In the genomic region with DNA sequence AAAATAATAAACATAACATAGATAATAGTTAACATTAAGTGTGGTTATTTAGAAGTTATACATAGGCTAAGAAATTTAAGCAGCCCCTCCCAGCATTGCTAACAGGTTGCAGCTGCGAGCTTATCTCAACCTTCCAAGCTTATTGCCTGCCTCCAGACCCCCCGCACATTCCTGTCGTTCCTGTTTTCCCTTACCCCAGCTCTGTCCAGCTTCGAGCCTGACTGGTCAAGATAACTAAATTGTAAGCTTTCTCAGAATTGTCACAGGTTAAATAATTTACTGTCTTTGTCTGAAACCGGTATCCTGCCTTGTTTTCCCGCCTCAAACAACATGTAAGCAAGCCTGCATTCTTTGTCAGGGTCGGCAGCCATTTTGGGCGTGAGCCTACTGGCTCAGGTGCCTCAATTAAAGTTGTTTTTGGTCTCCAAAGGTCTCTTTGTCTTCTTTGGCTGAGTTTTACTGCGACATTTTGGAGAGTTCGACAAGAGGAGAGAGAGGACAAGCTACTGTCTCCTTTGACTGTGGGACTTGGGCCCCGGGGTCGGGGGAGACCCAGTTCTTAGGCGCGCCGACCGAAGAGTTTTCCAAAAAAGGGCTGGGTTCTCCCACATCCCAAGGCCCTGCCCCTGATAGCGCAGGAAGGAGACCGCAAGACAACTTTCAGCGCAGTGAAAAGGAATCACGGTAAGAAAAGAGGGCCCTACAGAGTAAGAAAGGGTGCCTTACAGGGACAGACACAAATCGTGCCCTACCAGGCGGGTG, we compare ENCODE assay signal across 12 cellular contexts. TPM values are rescaled to one million over a fixed set of nuclear protein-coding genes. Genes with fewer than 3 reads are reported as not detected.
DNase-seq lines count a peak whose midpoint lies in the region; ATAC-seq and TF ChIP-seq lines count a peak whose summit lies in the region.
"Had no signal": no experiment of that assay in that cellular context is flagged by ENCODE, and none has a peak within 500 bp of the region (broad histone marks: within the 10 kb centered on the region; RNA-seq: fewer than 3 reads in every experiment).

No MANE protein-coding gene starts in this region.

- H3K36me3 ChIP-seq in iPS-20b (ENCODE audit: insufficient read depth, low read depth, low read length) (peaks cover 4% of the 10 kb centered on the region; the same call in 1 of the 2 replicates), Caco-2 (ENCODE audit: control insufficient read depth, insufficient read depth, low read length) (no peaks in the 10 kb centered on the region)
- H3K36me3 ChIP-seq: thoracic aorta, WERI-Rb-1 had no signal

- H3K9ac ChIP-seq in iPS-20b (ENCODE audit: low read depth, low read length): peak overlapping the region; percentile 21; the same call in 1 of the 2 replicates

- no peaks in the 10 kb centered on the region for H3K27me3 Mint-ChIP-seq in CD4-positive, alpha-beta T cell
- H3K27me3 Mint-ChIP-seq in activated T-helper 17 cell treated with anti-CD3 and anti-CD28 coated beads, Interleukin-2, amount 50 U/mL, for 72 hours: no peaks in the 10 kb centered on the region
- H3K27me3 Mint-ChIP-seq in Caco-2 (ENCODE audit: insufficient read depth, unreplicated experiment): no peaks in the 10 kb centered on the region

- H3K36me3 Mint-ChIP-seq in CD4-positive, alpha-beta T cell (ENCODE audit: low read depth): peaks cover 91% of the 10 kb centered on the region
- peaks cover 56% of the 10 kb centered on the region for H3K36me3 Mint-ChIP-seq in activated T-helper 17 cell treated with anti-CD3 and anti-CD28 coated beads, Interleukin-2, amount 50 U/mL, for 72 hours (ENCODE audit: low read depth)
- no peaks in the 10 kb centered on the region for H3K36me3 Mint-ChIP-seq in Caco-2 (ENCODE audit: insufficient read depth, unreplicated experiment)

- peaks cover 69% of the 10 kb centered on the region for H3K4me1 Mint-ChIP-seq in CD4-positive, alpha-beta T cell (ENCODE audit: low read depth)
- peaks cover 12% of the 10 kb centered on the region for H3K4me1 Mint-ChIP-seq in activated T-helper 17 cell treated with anti-CD3 and anti-CD28 coated beads, Interleukin-2, amount 50 U/mL, for 72 hours
- H3K4me1 Mint-ChIP-seq in Caco-2 (ENCODE audit: low read depth, unreplicated experiment): no peaks in the 10 kb centered on the region

- ATAC-seq in CD4-positive, alpha-beta T cell (ENCODE audit: poor library complexity): no peak
- ATAC-seq in activated T-helper 17 cell treated with anti-CD3 and anti-CD28 coated beads, Interleukin-2, amount 50 U/mL, for 72 hours (replicated peaks): no peak
- ATAC-seq in left colon (no peak), HG02885 (IDR thresholded peaks at IDR 0.05; ENCODE audit: poor library complexity, unreplicated experiment) (no peak)
- ATAC-seq: foreskin keratinocyte had no signal

- H3K4me1 ChIP-seq in iPS-20b (ENCODE audit: insufficient read depth, low read length) (peaks cover 3% of the 10 kb centered on the region; the same call in 1 of the 2 replicates), Caco-2 (no peaks in the 10 kb centered on the region)

- no peaks in the 10 kb centered on the region for H3K27me3 ChIP-seq in CD4-positive, alpha-beta T cell (ENCODE audit: control insufficient read depth, insufficient read depth, low read length)
- H3K27me3 ChIP-seq in iPS-20b (ENCODE audit: insufficient read depth, low read length) (no peaks in the 10 kb centered on the region), Caco-2 (replicated peaks; ENCODE audit: control insufficient read depth, insufficient read depth, low read length) (no peaks in the 10 kb centered on the region)
- H3K27me3 ChIP-seq: foreskin keratinocyte had no signal

- no TSS peak for BruUV-seq in Caco-2 (replicated peaks; lab: Mats Ljungman, UMichigan)

- CTCF ChIA-PET in CD4-positive, alpha-beta T cell (lab: Charles Lee): no interaction called here
- CTCF ChIA-PET in Caco-2 (lab: Charles Lee): no interaction called here

- peak overlapping the region; percentile 96 for H3K4me3 Mint-ChIP-seq in CD4-positive, alpha-beta T cell
- H3K4me3 Mint-ChIP-seq in activated T-helper 17 cell treated with anti-CD3 and anti-CD28 coated beads, Interleukin-2, amount 50 U/mL, for 72 hours: peak overlapping the region; percentile 90
- H3K4me3 Mint-ChIP-seq in Caco-2 (ENCODE audit: unreplicated experiment): no peak overlapping the region

- peak overlapping the region; percentile 88 for H3K27ac Mint-ChIP-seq in CD4-positive, alpha-beta T cell
- peak overlapping the region; percentile 91 for H3K27ac Mint-ChIP-seq in activated T-helper 17 cell treated with anti-CD3 and anti-CD28 coated beads, Interleukin-2, amount 50 U/mL, for 72 hours
- no peak overlapping the region for H3K27ac Mint-ChIP-seq in Caco-2 (ENCODE audit: unreplicated experiment)

- H3K9me3 Mint-ChIP-seq in CD4-positive, alpha-beta T cell: peaks cover 6% of the 10 kb centered on the region
- H3K9me3 Mint-ChIP-seq in activated T-helper 17 cell treated with anti-CD3 and anti-CD28 coated beads, Interleukin-2, amount 50 U/mL, for 72 hours: no peaks in the 10 kb centered on the region
- H3K9me3 Mint-ChIP-seq in Caco-2 (ENCODE audit: unreplicated experiment): no peaks in the 10 kb centered on the region

- intact Hi-C loops in CD4-positive, alpha-beta T cell (cut with DNase I, micrococcal nuclease): no loop called here
- intact Hi-C loops in Caco-2 (cut with micrococcal nuclease; ENCODE audit: unreplicated experiment) (no loop called here), left colon (cut with DNase I, micrococcal nuclease) (no loop called here)

- TF ChIP-seq CTCF in CD4-positive, alpha-beta T cell (IDR thresholded peaks at IDR 0.05): no peak
- no peak for TF ChIP-seq CTCF in GM12864 (IDR thresholded peaks at IDR 0.05; ENCODE audit: low read depth, low read length, missing control alignments)
- TF ChIP-seq CTCF in Caco-2 (IDR thresholded peaks at IDR 0.05; ENCODE audit: insufficient read depth in 1 of 2, low read depth in 1 of 2, low read length in 1 of 2, severe bottlenecking in 1 of 2, unreplicated experiment in 1 of 2): no peak

- no peak for DNase-seq in CD4-positive, alpha-beta T cell
- DNase-seq in GM12864 (ENCODE audit: low read depth): no peak
- DNase-seq in Caco-2: no peak
- DNase-seq in left colon: no peak
- no peak for DNase-seq in activated effector memory CD4-positive, alpha-beta T cell treated with anti-CD3 and anti-CD28 coated beads, Interleukin-2, amount 50 U/mL, for 16 hours
- DNase-seq: foreskin keratinocyte, NCI-H526, WERI-Rb-1 had no signal

- H3K4me3 ChIP-seq in GM12864 (ENCODE audit: low read depth, low read length): peak overlapping the region; percentile 53
- H3K4me3 ChIP-seq in iPS-20b (ENCODE audit: low read length): no peak overlapping the region
- no peak overlapping the region for H3K4me3 ChIP-seq in Caco-2 (ENCODE audit: low read depth, low read length)
- H3K4me3 ChIP-seq: thoracic aorta had no signal

- no peak overlapping the region for H3K27ac ChIP-seq in CD4-positive, alpha-beta T cell (ENCODE audit: low read depth, low read length)
- no peak overlapping the region for H3K27ac ChIP-seq in iPS-20b (ENCODE audit: low read length)
- H3K27ac ChIP-seq: foreskin keratinocyte, thoracic aorta, WERI-Rb-1 had no signal

- POLR2A ChIA-PET in CD4-positive, alpha-beta T cell (lab: Charles Lee): interaction anchor here (0.9 kb wide), 1 partner anchor 43 kb away, joined by 3 read pairs; no protein-coding TSS in a partner anchor
- POLR2A ChIA-PET in Caco-2 (lab: Charles Lee): no interaction called here

- H3K9me3 ChIP-seq in CD4-positive, alpha-beta T cell (ENCODE audit: control insufficient read depth, low read length): no peaks in the 10 kb centered on the region
- H3K9me3 ChIP-seq in iPS-20b (ENCODE audit: insufficient read depth, low read depth, low read length) (0 out of 2 replicates have a peak, but pooled peaks cover 2% of the 10 kb centered on the region), Caco-2 (no peaks in the 10 kb centered on the region)

RNA-seq across cellular contexts. Expression of a gene that starts 44.4 kb away (rescaled TPM):
- total RNA-seq in CD4-positive, alpha-beta T cell: 10 to 100 TPM; 82.9 to 87.1 TPM
- 10 to 100 TPM; 23.1 to 46.2 TPM for total RNA-seq in activated T-helper 17 cell treated with anti-CD3 and anti-CD28 coated beads, Interleukin-2, amount 50 U/mL, for 72 hours
- total RNA-seq in Caco-2 (2022): not detected in 2 replicates
- not detected for total RNA-seq in left colon
